In the genomic region with DNA sequence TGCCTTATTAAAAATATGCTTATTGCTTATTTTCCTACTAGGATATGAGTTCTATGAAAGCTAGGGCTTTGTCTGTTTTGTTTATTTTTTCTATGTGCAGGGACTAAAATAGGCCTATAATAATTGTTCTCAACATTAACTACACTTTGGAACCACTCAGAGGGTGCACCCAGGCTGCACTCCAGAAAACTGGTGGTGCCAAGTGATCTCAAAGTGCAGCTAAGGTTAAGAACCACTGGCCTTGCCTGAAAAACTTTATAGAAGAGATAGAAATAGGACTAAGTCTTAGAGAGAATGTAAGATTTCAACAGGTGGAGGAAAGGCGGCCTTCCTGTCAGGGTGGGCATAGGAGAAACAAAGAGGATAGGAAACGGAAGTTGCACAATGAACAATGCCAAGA, we compare ENCODE assay signal across 1 cellular context.
TF ChIP-seq lines count a peak whose summit lies in the region.

No MANE protein-coding gene starts in this region.

TF ChIP-seq in HepG2, 621 proteins besides CTCF, POLR2A, EP300 and RAD21 (continued from another document):
- TF ChIP-seq, protein P1, sequence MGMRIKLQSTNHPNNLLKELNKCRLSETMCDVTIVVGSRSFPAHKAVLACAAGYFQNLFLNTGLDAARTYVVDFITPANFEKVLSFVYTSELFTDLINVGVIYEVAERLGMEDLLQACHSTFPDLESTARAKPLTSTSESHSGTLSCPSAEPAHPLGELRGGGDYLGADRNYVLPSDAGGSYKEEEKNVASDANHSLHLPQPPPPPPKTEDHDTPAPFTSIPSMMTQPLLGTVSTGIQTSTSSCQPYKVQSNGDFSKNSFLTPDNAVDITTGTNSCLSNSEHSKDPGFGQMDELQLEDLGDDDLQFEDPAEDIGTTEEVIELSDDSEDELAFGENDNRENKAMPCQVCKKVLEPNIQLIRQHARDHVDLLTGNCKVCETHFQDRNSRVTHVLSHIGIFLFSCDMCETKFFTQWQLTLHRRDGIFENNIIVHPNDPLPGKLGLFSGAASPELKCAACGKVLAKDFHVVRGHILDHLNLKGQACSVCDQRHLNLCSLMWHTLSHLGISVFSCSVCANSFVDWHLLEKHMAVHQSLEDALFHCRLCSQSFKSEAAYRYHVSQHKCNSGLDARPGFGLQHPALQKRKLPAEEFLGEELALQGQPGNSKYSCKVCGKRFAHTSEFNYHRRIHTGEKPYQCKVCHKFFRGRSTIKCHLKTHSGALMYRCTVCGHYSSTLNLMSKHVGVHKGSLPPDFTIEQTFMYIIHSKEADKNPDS (CRISPR knock-in tag; IDR thresholded peaks at IDR 0.05) = no peak
